ENCODE assay signal across 15 cellular contexts in the genomic region with DNA sequence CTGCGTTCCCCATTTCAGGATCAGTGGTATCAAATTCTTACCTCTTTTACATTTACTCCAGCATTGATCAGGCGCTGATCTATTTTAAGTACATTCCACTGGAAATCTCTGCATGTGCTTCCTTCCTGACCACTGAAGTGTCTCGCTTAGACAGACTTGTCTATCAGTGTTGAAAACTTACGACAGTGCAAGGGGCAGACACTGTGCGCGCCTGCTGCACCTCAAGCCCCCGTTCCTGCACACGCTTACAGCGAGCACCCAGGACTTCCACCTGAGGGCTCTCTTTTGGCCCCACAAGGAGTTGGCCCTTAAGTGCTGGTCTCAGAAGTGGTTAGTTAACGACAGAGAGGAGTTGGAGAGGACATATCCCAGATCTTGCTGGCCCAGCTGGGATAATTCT.
A peak's percentile ranks its signal among the peaks of the same experiment; 100 is the strongest.
DNase-seq lines count a peak whose midpoint lies in the region; ATAC-seq and TF ChIP-seq lines count a peak whose summit lies in the region.
"Had no signal": no experiment of that assay in that cellular context is flagged by ENCODE, and none has a peak within 500 bp of the region (broad histone marks: within the 10 kb centered on the region; RNA-seq: fewer than 3 reads in every experiment).

No MANE protein-coding gene starts in this region.

- H3K9me3 Mint-ChIP-seq in nephron progenitor cell = peaks cover 42% of the 10 kb centered on the region
- H3K9me3 Mint-ChIP-seq in CD4-positive, alpha-beta T cell = no peaks in the 10 kb centered on the region
- H3K9me3 Mint-ChIP-seq: IgD-negative memory B cell had no signal

- H3K9me3 ChIP-seq in cardiac muscle cell (ENCODE audit: low read depth) = no peaks in the 10 kb centered on the region
- H3K9me3 ChIP-seq in right atrium auricular region = no peaks in the 10 kb centered on the region
- H3K9me3 ChIP-seq in subcutaneous abdominal adipose tissue (ENCODE audit: control insufficient read depth in 5 of 5, low read length in 5 of 5) = no peaks in the 10 kb centered on the region
- no peaks in the 10 kb centered on the region for H3K9me3 ChIP-seq in CD4-positive, alpha-beta T cell (ENCODE audit: control insufficient read depth, low read length)
- H3K9me3 ChIP-seq: Caco-2, HAP-1 had no signal

- DNase-seq in cardiac muscle cell (ENCODE audit: low read depth in 1 of 2, low spot score in 1 of 2) = no peak
- no peak for DNase-seq in right atrium auricular region (ENCODE audit: low spot score)
- peak; percentile 25 for DNase-seq in islet precursor cell
- no peak for DNase-seq in nephron progenitor cell
- no peak for DNase-seq in hypothalamus (lab: John Stamatoyannopoulos, UW)
- no peak for DNase-seq in CD4-positive, alpha-beta T cell
- DNase-seq: Caco-2; CD4-positive, CD25-positive, alpha-beta regulatory T cell; GM23248 had no signal

- H3K9ac ChIP-seq in subcutaneous abdominal adipose tissue (ENCODE audit: low read length in 5 of 5) = peak overlapping the region in 1 of 5 donors; percentile 7
- H3K9ac ChIP-seq: BLaER1 treated with 17β-estradiol and CSF1 and Interleukin-3, amounts not matched to agents 10 nM and 100 nM; GM23248 had no signal

- H3K36me3 ChIP-seq in cardiac muscle cell = peaks cover 4% of the 10 kb centered on the region
- H3K36me3 ChIP-seq in right atrium auricular region = no peaks in the 10 kb centered on the region
- H3K36me3 ChIP-seq in subcutaneous abdominal adipose tissue (ENCODE audit: control insufficient read depth in 5 of 5, insufficient read depth in 5 of 5, low read length in 5 of 5) = no peaks in the 10 kb centered on the region
- H3K36me3 ChIP-seq: HAP-1 had no signal

- H3K4me1 Mint-ChIP-seq in nephron progenitor cell = peaks cover 24% of the 10 kb centered on the region
- H3K4me1 Mint-ChIP-seq in CD4-positive, alpha-beta T cell (ENCODE audit: low read depth) = no peaks in the 10 kb centered on the region

- ATAC-seq in HG03460 (IDR thresholded peaks at IDR 0.05; ENCODE audit: unreplicated experiment) = no peak
- ATAC-seq in CD4-positive, alpha-beta T cell (ENCODE audit: poor library complexity) = no peak

- CTCF ChIA-PET in CD4-positive, alpha-beta T cell (lab: Charles Lee) = no interaction called here

- H3K4me3 ChIP-seq in cardiac muscle cell (no peak overlapping the region), right atrium auricular region (no peak overlapping the region), subcutaneous abdominal adipose tissue (ENCODE audit: low read depth in 1 of 5, low read length in 5 of 5) (peak overlapping the region in 2 of 5 donors; percentile 3 to 18)
- H3K4me3 ChIP-seq: BLaER1 treated with 17β-estradiol and CSF1 and Interleukin-3, amounts not matched to agents 10 nM and 100 nM; GM23248; HAP-1 had no signal

- H3K36me3 Mint-ChIP-seq in nephron progenitor cell (ENCODE audit: low read depth) = peaks cover 89% of the 10 kb centered on the region
- no peaks in the 10 kb centered on the region for H3K36me3 Mint-ChIP-seq in CD4-positive, alpha-beta T cell (ENCODE audit: low read depth)
- H3K36me3 Mint-ChIP-seq: CD4-positive, CD25-positive, alpha-beta regulatory T cell had no signal

- POLR2A ChIA-PET in CD4-positive, alpha-beta T cell (lab: Charles Lee) = no interaction called here

- intact Hi-C loops in CD4-positive, alpha-beta T cell (cut with DNase I, micrococcal nuclease) = no loop called here

- peaks cover 3% of the 10 kb centered on the region for H3K27me3 Mint-ChIP-seq in nephron progenitor cell (ENCODE audit: low read depth, poor library complexity)
- H3K27me3 Mint-ChIP-seq in CD4-positive, alpha-beta T cell = no peaks in the 10 kb centered on the region
- H3K27me3 Mint-ChIP-seq: B cell had no signal

- no peak for TF ChIP-seq CTCF in cardiac muscle cell (IDR thresholded peaks at IDR 0.05; ENCODE audit: low read depth, low read length)
- TF ChIP-seq CTCF in right atrium auricular region (IDR thresholded peaks at IDR 0.05) = no peak
- TF ChIP-seq CTCF in nephron progenitor cell (IDR thresholded peaks at IDR 0.05) = no peak
- no peak for TF ChIP-seq CTCF in CD4-positive, alpha-beta T cell (IDR thresholded peaks at IDR 0.05)

- H3K4me3 Mint-ChIP-seq in nephron progenitor cell = no peak overlapping the region
- H3K4me3 Mint-ChIP-seq in CD4-positive, alpha-beta T cell = no peak overlapping the region
- H3K4me3 Mint-ChIP-seq: CD4-positive, CD25-positive, alpha-beta regulatory T cell had no signal

- peak overlapping the region; percentile 82 for H3K27ac ChIP-seq in cardiac muscle cell
- peak overlapping the region in 1 of 2 donors; percentile 7 for H3K27ac ChIP-seq in right atrium auricular region
- H3K27ac ChIP-seq in subcutaneous abdominal adipose tissue (ENCODE audit: low read depth, low read length) = peak overlapping the region; percentile 55
- H3K27ac ChIP-seq in CD4-positive, alpha-beta T cell (ENCODE audit: low read depth, low read length) = no peak overlapping the region
- H3K27ac ChIP-seq: GM23248 had no signal

- peak overlapping the region; percentile 58 for H3K27ac Mint-ChIP-seq in nephron progenitor cell
- no peak overlapping the region for H3K27ac Mint-ChIP-seq in CD4-positive, alpha-beta T cell
- H3K27ac Mint-ChIP-seq: B cell; CD4-positive, CD25-positive, alpha-beta regulatory T cell had no signal

- H3K27me3 ChIP-seq in cardiac muscle cell (no peaks in the 10 kb centered on the region), right atrium auricular region (no peaks in the 10 kb centered on the region), subcutaneous abdominal adipose tissue (ENCODE audit: control insufficient read depth in 5 of 5, insufficient read depth in 4 of 5, low read length in 5 of 5) (no peaks in the 10 kb centered on the region)
- no peaks in the 10 kb centered on the region for H3K27me3 ChIP-seq in CD4-positive, alpha-beta T cell (ENCODE audit: control insufficient read depth, insufficient read depth, low read length)
- H3K27me3 ChIP-seq: BLaER1 treated with 17β-estradiol and CSF1 and Interleukin-3, amounts not matched to agents 10 nM and 100 nM had no signal

- peaks cover 33% of the 10 kb centered on the region for H3K4me1 ChIP-seq in cardiac muscle cell (ENCODE audit: low read depth)
- H3K4me1 ChIP-seq in right atrium auricular region = peaks cover 0 to 21% of the 10 kb centered on the region in 2 donors
- peaks cover 0 to 38% (median 17%) of the 10 kb centered on the region in 5 donors for H3K4me1 ChIP-seq in subcutaneous abdominal adipose tissue (ENCODE audit: control insufficient read depth in 5 of 5, insufficient read depth in 5 of 5, low read length in 5 of 5)
- H3K4me1 ChIP-seq: Caco-2, HAP-1 had no signal
